In the genomic region with DNA sequence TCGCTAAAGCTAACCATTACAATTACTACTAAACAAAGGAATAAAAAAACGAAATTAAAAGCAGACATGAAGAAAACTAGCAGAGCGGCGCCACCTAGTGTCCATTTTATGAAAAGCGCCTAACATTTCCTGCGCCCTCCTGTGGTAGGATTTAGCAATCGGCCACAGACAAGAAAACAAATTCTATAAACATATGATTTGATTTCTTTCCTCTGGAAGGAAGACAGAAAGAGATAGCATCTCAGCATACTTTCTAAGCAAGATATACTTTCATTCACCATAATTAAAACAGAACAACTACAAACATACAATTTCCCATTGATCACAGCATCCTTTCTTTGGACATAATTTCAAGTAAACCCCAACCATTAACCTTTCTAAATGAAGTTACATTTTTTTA, we compare ENCODE assay signal across 1 cellular context.
TF ChIP-seq lines count a peak whose summit lies in the region.

No MANE protein-coding gene starts in this region.

TF ChIP-seq in H1, 55 proteins besides CTCF, POLR2A, EP300 and RAD21 (continued from another document):
- peak; percentile 47 for TF ChIP-seq CHD7 (IDR thresholded peaks at IDR 0.05; ENCODE audit: insufficient replicate concordance, low read length)
- peak; percentile 31; the same call in 1 of the 2 replicates for TF ChIP-seq YY1 (IDR thresholded peaks at IDR 0.05; ENCODE audit: low read depth, low read length)
TF ChIP-seq in H1: peak in this region for 4.
